In the genomic region with DNA sequence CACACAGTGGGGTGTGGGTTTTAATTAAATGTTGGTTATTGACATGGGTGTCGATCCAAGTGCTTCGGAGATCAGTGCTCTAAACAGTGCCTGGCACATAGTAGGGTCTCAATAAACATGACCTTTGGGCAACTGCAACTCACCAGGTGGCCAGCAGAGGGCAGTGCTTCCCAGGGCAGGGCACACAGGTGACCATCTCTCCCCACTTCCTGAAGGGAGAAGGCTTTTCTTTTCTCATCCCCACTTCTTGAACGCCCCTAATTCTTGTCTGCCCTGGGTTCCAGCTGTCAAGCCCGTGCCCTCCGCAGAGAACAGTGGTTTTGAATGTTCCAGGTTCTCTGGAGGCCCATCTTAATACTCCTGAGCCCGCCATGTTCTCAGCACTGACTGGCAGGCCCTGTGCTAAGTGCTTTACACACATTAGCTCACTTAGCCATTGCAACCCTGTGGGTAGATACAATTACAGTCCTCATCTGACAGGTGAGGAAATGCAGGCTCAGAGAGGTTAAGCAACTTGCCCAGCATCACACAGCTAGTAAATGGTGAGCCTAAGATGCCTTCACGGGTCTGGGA, we compare ENCODE assay signal across 8 cellular contexts. TPM values are rescaled to one million over a fixed set of nuclear protein-coding genes. Genes with fewer than 3 reads are reported as not detected.
DNase-seq lines count a peak whose midpoint lies in the region; ATAC-seq and TF ChIP-seq lines count a peak whose summit lies in the region.

No MANE protein-coding gene starts in this region.

- no peak overlapping the region for H3K27ac Mint-ChIP-seq in Calu3 (ENCODE audit: unreplicated experiment)
- H3K27ac Mint-ChIP-seq in mesothelial cell of epicardium: no peak overlapping the region

- H3K36me3 Mint-ChIP-seq in Calu3 (ENCODE audit: insufficient read depth, unreplicated experiment) (peaks cover 2% of the 10 kb centered on the region), mesothelial cell of epicardium (no peaks in the 10 kb centered on the region)

- BruUV-seq in Calu3 (replicated peaks; lab: Mats Ljungman, UMichigan): no TSS peak

- H3K9me3 Mint-ChIP-seq in Calu3 (ENCODE audit: low read depth, unreplicated experiment) (no peaks in the 10 kb centered on the region), mesothelial cell of epicardium (no peaks in the 10 kb centered on the region)

- no peak for TF ChIP-seq POLR2A in stomach (IDR thresholded peaks at IDR 0.05)

- CTCF ChIA-PET in Calu3 (lab: Charles Lee): interaction anchor here (0.6 to 3.5 kb wide), 10 partner anchors 13 to 96 kb away, joined by 4 to 75 read pairs (median 9); partner anchors contain the start of gene RAPGEF3

- no peak overlapping the region for H3K27ac ChIP-seq in stomach

- TF ChIP-seq EP300 in Ishikawa (IDR thresholded peaks at IDR 0.05; ENCODE audit: borderline replicate concordance) (no peak), stomach (IDR thresholded peaks at IDR 0.05) (no peak)

- peaks cover 27% of the 10 kb centered on the region for H3K4me1 Mint-ChIP-seq in Calu3 (ENCODE audit: low read depth, unreplicated experiment)
- peaks cover 29% of the 10 kb centered on the region for H3K4me1 Mint-ChIP-seq in mesothelial cell of epicardium

- peaks cover 19 to 31% (median 25%) of the 10 kb centered on the region in 4 donors for H3K4me1 ChIP-seq in stomach

- ATAC-seq in GM18907 (IDR thresholded peaks at IDR 0.05; ENCODE audit: unreplicated experiment): no peak

- peak; percentile 96 for TF ChIP-seq RAD21 in Ishikawa (IDR thresholded peaks at IDR 0.05; ENCODE audit: low read depth)

- H3K36me3 ChIP-seq in stomach: peaks cover 0 to 15% (median 10%) of the 10 kb centered on the region in 4 donors

- H3K4me3 ChIP-seq in stomach: no peak overlapping the region

- H3K9me3 ChIP-seq in stomach: no peaks in the 10 kb centered on the region

- intact Hi-C loops in Calu3 (cut with micrococcal nuclease; ENCODE audit: unreplicated experiment) (no loop called here), stomach (cut with DNase I; ENCODE audit: low total_unique reads) (no loop called here)

- H3K27me3 Mint-ChIP-seq in Calu3 (ENCODE audit: unreplicated experiment) (no peaks in the 10 kb centered on the region), mesothelial cell of epicardium (ENCODE audit: low read depth) (no peaks in the 10 kb centered on the region)

- no peak overlapping the region for H3K4me3 Mint-ChIP-seq in Calu3 (ENCODE audit: low read depth, unreplicated experiment)
- H3K4me3 Mint-ChIP-seq in mesothelial cell of epicardium: no peak overlapping the region

- peak; percentile 78 for DNase-seq in Calu3
- DNase-seq in activated CD4-positive, alpha-beta T cell treated with anti-CD3 and anti-CD28 coated beads for 1 hour: peak; percentile 58
- DNase-seq in cerebellum (ENCODE audit: low spot score): peak; percentile 33
- peak in 1 of 2 experiments; percentile 77 for DNase-seq in mesothelial cell of epicardium (ENCODE audit: low spot score in 2 of 2, unreplicated experiment in 2 of 2)
- peak; percentile 70 for DNase-seq in stomach
- no peak for DNase-seq in superior temporal gyrus (ENCODE audit: extremely low spot score)

- 55 to 70% (median 59%) methylated on average over 7 of the region's 7 CpGs for WGBS in stomach, 5 donors

- H3K27me3 ChIP-seq in stomach: no peaks in the 10 kb centered on the region

- peak; percentile 93 for TF ChIP-seq CTCF in Calu3 (IDR thresholded peaks at IDR 0.05; ENCODE audit: unreplicated experiment)
- peak; percentile 91 for TF ChIP-seq CTCF in mesothelial cell of epicardium (IDR thresholded peaks at IDR 0.05; ENCODE audit: unreplicated experiment)
- peak in 6 of 7 experiments; percentile 49 to 99 (median 95) for TF ChIP-seq CTCF in stomach (IDR thresholded peaks at IDR 0.05)

TF ChIP-seq in Ishikawa, 13 proteins besides CTCF, POLR2A, EP300 and RAD21:
- TF ChIP-seq CEBPB (IDR thresholded peaks at IDR 0.05): no peak
- TF ChIP-seq, protein P1, sequence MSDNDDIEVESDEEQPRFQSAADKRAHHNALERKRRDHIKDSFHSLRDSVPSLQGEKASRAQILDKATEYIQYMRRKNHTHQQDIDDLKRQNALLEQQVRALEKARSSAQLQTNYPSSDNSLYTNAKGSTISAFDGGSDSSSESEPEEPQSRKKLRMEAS (IDR thresholded peaks at IDR 0.05): 0 out of 2 replicates have a peak, but pooled peaks have one; percentile 31
- TF ChIP-seq NFIC (IDR thresholded peaks at IDR 0.05): no peak
- peak; percentile 44; the same call in 1 of the 2 replicates for TF ChIP-seq YY1 (IDR thresholded peaks at IDR 0.05; ENCODE audit: low read depth)
- TF ChIP-seq TCF12 (IDR thresholded peaks at IDR 0.05; ENCODE audit: low read depth): no peak

RNA-seq across cellular contexts. Expression of gene RAPGEF3, which starts 16.3 kb away (rescaled TPM):
- 8.2 and 11.0 TPM in 2 replicates for total RNA-seq in Calu3 (2022)
- total RNA-seq in cerebellum: 11.9 TPM
- 18.0 to 20.9 TPM (median 19.4 TPM) in 3 replicates for total RNA-seq in mesothelial cell of epicardium
- 100 to 1,000 TPM in 1 of 5 donors, 10 to 100 TPM in 4; 15.9 to 114 (median 25.0) TPM for total RNA-seq in stomach
- polyA plus RNA-seq in stomach: 10 to 100 TPM; 21.2 to 33.1 (median 22.9) TPM

RNA-seq across cellular contexts. Expression of gene ENDOU, which starts 17.0 kb away (rescaled TPM):
- total RNA-seq in Calu3 (2022) (0.42 TPM in 1 of 2 replicates, not detected in the other), cerebellum (not detected), mesothelial cell of epicardium (0.11 to 0.51 TPM (median 0.29 TPM) in 3 replicates), stomach (1 to 10 TPM in 1 of 5 donors, not detected in 4; 1.8 TPM)
- polyA plus RNA-seq in stomach: 1 to 10 TPM in 1 of 3 donors, not detected in 2; 7.6 TPM

RNA-seq across cellular contexts. Expression of gene SLC48A1, which starts 30.7 kb away (rescaled TPM):
- total RNA-seq in Calu3 (2022): 17.0 and 17.2 TPM in 2 replicates
- total RNA-seq in cerebellum: 7.8 TPM
- total RNA-seq in mesothelial cell of epicardium: 25.3 to 27.7 TPM (median 27.0 TPM) in 3 replicates
- total RNA-seq in stomach: 10 to 100 TPM in 3 of 5 donors, 1 to 10 TPM in 2; 2.3 to 29.0 (median 18.1) TPM
- 10 to 100 TPM in 1 of 3 donors, 1 to 10 TPM in 2; 6.3 to 18.2 (median 9.4) TPM for polyA plus RNA-seq in stomach

RNA-seq across cellular contexts. Expression of gene RPAP3, which starts 36.5 kb away (rescaled TPM):
- total RNA-seq in Calu3 (2022) (29.7 and 33.5 TPM in 2 replicates), cerebellum (24.3 TPM), mesothelial cell of epicardium (36.8 to 40.4 TPM (median 39.6 TPM) in 3 replicates), stomach (10 to 100 TPM in 4 of 5 donors, 1 to 10 TPM in 1; 3.5 to 47.4 (median 17.3) TPM)
- 10 to 100 TPM in 1 of 3 donors, 1 to 10 TPM in 2; 7.9 to 10.8 (median 8.5) TPM for polyA plus RNA-seq in stomach
